22 cellular contexts compared by ENCODE assay signal in the genomic region with DNA sequence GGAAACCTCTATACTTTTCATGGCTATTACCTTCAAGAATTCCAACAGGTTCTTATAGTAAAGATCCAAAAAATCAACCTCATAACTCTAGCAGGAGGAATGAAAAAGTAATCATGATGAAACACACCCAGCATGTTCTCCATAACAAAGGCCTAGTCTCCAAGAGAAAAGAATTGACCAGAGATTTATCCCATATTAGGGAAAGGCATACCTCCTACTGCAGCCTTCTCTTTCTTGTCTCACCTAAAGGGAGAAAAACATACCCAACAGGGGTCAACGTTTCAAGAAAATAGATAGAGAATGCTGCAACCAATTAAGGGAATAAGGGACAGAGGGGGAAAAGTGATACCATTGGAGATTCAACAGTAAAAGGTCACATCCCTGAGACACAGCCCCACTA.
DNase-seq lines count a peak whose midpoint lies in the region; ATAC-seq, FAIRE-seq and TF ChIP-seq lines count a peak whose summit lies in the region.
"Had no signal": no experiment of that assay in that cellular context is flagged by ENCODE, and none has a peak within 500 bp of the region (broad histone marks: within the 10 kb centered on the region; RNA-seq: fewer than 3 reads in every experiment).

No MANE protein-coding gene starts in this region.

- H3K9me3 Mint-ChIP-seq in GM23338 (no peaks in the 10 kb centered on the region), HFFc6 (peaks cover 48% of the 10 kb centered on the region)
- H3K9me3 Mint-ChIP-seq: CD4-positive, alpha-beta T cell; CD8-positive, alpha-beta T cell had no signal

- H3K36me3 ChIP-seq in GM23338 (ENCODE audit: insufficient read depth) (no peaks in the 10 kb centered on the region), HUES64 (ENCODE audit: insufficient read depth, low read length) (no peaks in the 10 kb centered on the region), H1 (ENCODE audit: control insufficient read depth in 2 of 4, insufficient read depth in 4 of 4, low read length in 3 of 4) (no peaks in the 10 kb centered on the region), iPS-20b (ENCODE audit: insufficient read depth, low read depth, low read length) (no peaks in the 10 kb centered on the region)
- H3K36me3 ChIP-seq: BLaER1 treated with 17β-estradiol and CSF1 and Interleukin-3, amounts not matched to agents 10 nM and 100 nM had no signal

- no peak overlapping the region for H2AK5ac ChIP-seq in H1 (ENCODE audit: low read depth, low read length)

- no peak for DNase-seq in GM23338 (ENCODE audit: low spot score)
- DNase-seq in H1 (ENCODE audit: low read depth in 1 of 2, low spot score in 2 of 2), result no peak
- DNase-seq in NCI-H82 treated with DMSO at 0.1 percent for 48 hours (lab: John Stamatoyannopoulos, UW; ENCODE audit: unreplicated experiment), result no peak
- no peak for DNase-seq in HFFc6
- DNase-seq: AML-193; Caco-2; Calu3; CD4-positive, alpha-beta T cell; CD8-positive, alpha-beta T cell; DMS79 treated with DMSO at 0.1 percent for 48 hours; GF-D8 had no signal

- no peak overlapping the region for H3K4ac ChIP-seq in H1 (replicated peaks; ENCODE audit: insufficient read length, low read depth, low read length)

- no peaks in the 10 kb centered on the region for H4K20me1 ChIP-seq in GM23338 (replicated peaks; ENCODE audit: insufficient read depth)
- no peaks in the 10 kb centered on the region for H4K20me1 ChIP-seq in H1 (replicated peaks in 1 of 2; ENCODE audit: control insufficient read depth in 1 of 2, insufficient read depth in 2 of 2, low read length in 2 of 2)
- H4K20me1 ChIP-seq: BLaER1 treated with 17β-estradiol and CSF1 and Interleukin-3, amounts not matched to agents 10 nM and 100 nM had no signal

- no peak for FAIRE-seq in H1 (lab: Jason Lieb, UNC)
- FAIRE-seq: A549, D721Med, G401.6, GM12891 had no signal

- H3K36me3 Mint-ChIP-seq in GM23338 (ENCODE audit: low read depth) (no peaks in the 10 kb centered on the region), HFFc6 (ENCODE audit: low read depth) (no peaks in the 10 kb centered on the region)
- H3K36me3 Mint-ChIP-seq: CD8-positive, alpha-beta T cell had no signal

- H2BK12ac ChIP-seq in H1 (ENCODE audit: low read depth, low read length), result no peak overlapping the region; the same call in 1 of the 2 replicates

- no peak overlapping the region for H3K4me3 Mint-ChIP-seq in GM23338
- H3K4me3 Mint-ChIP-seq in HFFc6, result no peak overlapping the region
- H3K4me3 Mint-ChIP-seq: B cell; CD4-positive, alpha-beta T cell; CD8-positive, alpha-beta T cell had no signal

- no peak overlapping the region for H4K5ac ChIP-seq in H1 (ENCODE audit: insufficient read length, low read depth, low read length)

- TF ChIP-seq RAD21 in H1 (IDR thresholded peaks at IDR 0.05 in 1 of 2, conservative IDR thresholded peaks at IDR 0.05 in 1 of 2; ENCODE audit: low read depth in 2 of 2, low read length in 2 of 2), result no peak

- no peak overlapping the region for H3K23ac ChIP-seq in H1 (ENCODE audit: insufficient read length)

- no peak for TF ChIP-seq CTCF in GM23338 (conservative IDR thresholded peaks at IDR 0.05; ENCODE audit: low read depth in 2 of 2)
- no peak for TF ChIP-seq CTCF in H1 (IDR thresholded peaks at IDR 0.05; ENCODE audit: control extremely low read depth in 1 of 3, insufficient read depth in 1 of 3, low read depth in 1 of 3, low read length in 3 of 3)
- no peak for TF ChIP-seq CTCF in HFFc6 (IDR thresholded peaks at IDR 0.05)

- no peaks in the 10 kb centered on the region for H3K79me2 ChIP-seq in GM23338 (replicated peaks; ENCODE audit: insufficient read depth)
- no peaks in the 10 kb centered on the region for H3K79me2 ChIP-seq in H1 (ENCODE audit: control insufficient read depth in 1 of 2, insufficient read depth in 2 of 2, low read length in 2 of 2)

- no peak overlapping the region for H2BK20ac ChIP-seq in H1 (ENCODE audit: low read length)

- POLR2A ChIA-PET in H1 (lab: Charles Lee; ENCODE audit: partially characterized antibody), result no interaction called here

- H3K9ac ChIP-seq in HUES64 (ENCODE audit: low read depth, low read length), result no peak overlapping the region
- H3K9ac ChIP-seq in H1 (replicated peaks in 1 of 4; ENCODE audit: extremely low read depth in 1 of 4, low read depth in 3 of 4, low read length in 3 of 4), result no peak overlapping the region
- H3K9ac ChIP-seq in iPS-20b (ENCODE audit: low read depth, low read length), result peak overlapping the region; percentile 55; the same call in 1 of the 2 replicates
- H3K9ac ChIP-seq: BLaER1 treated with 17β-estradiol and CSF1 and Interleukin-3, amounts not matched to agents 10 nM and 100 nM had no signal

- H2AFZ ChIP-seq in GM23338 (no peak overlapping the region), H1 (ENCODE audit: low read length) (no peak overlapping the region)

- H3K4me2 ChIP-seq in GM23338, result no peak overlapping the region
- H3K4me2 ChIP-seq in H1 (ENCODE audit: insufficient read depth in 1 of 2, low read depth in 2 of 2, low read length in 2 of 2), result no peak overlapping the region; a peak in 1 of 4 replicates
- H3K4me2 ChIP-seq: A549; BLaER1 treated with 17β-estradiol and CSF1 and Interleukin-3, amounts not matched to agents 10 nM and 100 nM had no signal

- H3K4me3 ChIP-seq in GM23338 (no peak overlapping the region), HUES64 (ENCODE audit: low read length) (no peak overlapping the region), H1 (ENCODE audit: extremely low read depth in 1 of 4, insufficient read depth in 2 of 4, low read depth in 3 of 4, low read length in 4 of 4) (no peak overlapping the region), iPS-20b (ENCODE audit: low read length) (peak overlapping the region; percentile 23; the same call in 1 of the 2 replicates)
- H3K4me3 ChIP-seq: A549; BLaER1 treated with 17β-estradiol and CSF1 and Interleukin-3, amounts not matched to agents 10 nM and 100 nM had no signal

- no peaks in the 10 kb centered on the region for H3K27me3 Mint-ChIP-seq in GM23338 (ENCODE audit: insufficient read depth, low read depth, poor library complexity)
- H3K27me3 Mint-ChIP-seq in HFFc6 (ENCODE audit: insufficient read depth), result no peaks in the 10 kb centered on the region
- H3K27me3 Mint-ChIP-seq: B cell; CD4-positive, alpha-beta T cell had no signal

- no peaks in the 10 kb centered on the region for H3F3A ChIP-seq in GM23338 (replicated peaks; ENCODE audit: low read depth)

- no peak for TF ChIP-seq EP300 in H1 (IDR thresholded peaks at IDR 0.05; ENCODE audit: borderline replicate concordance in 1 of 2, low read depth in 2 of 2, low read length in 2 of 2)

- no peak overlapping the region for H2BK5ac ChIP-seq in H1 (ENCODE audit: low read depth, low read length)

- H4K91ac ChIP-seq in H1 (replicated peaks; ENCODE audit: insufficient read length, low read length), result no peak overlapping the region

- H3K9me3 ChIP-seq in HUES64 (ENCODE audit: insufficient read depth, low read depth, low read length), result no peaks in the 10 kb centered on the region
- H3K9me3 ChIP-seq in H1 (ENCODE audit: insufficient read depth in 2 of 2, low read depth in 1 of 2, low read length in 1 of 2), result no peaks in the 10 kb centered on the region
- no peaks in the 10 kb centered on the region for H3K9me3 ChIP-seq in iPS-20b (ENCODE audit: insufficient read depth, low read depth, low read length)
- H3K9me3 ChIP-seq: A549; BLaER1 treated with 17β-estradiol and CSF1 and Interleukin-3, amounts not matched to agents 10 nM and 100 nM; Caco-2 had no signal

- H3K56ac ChIP-seq in H1 (replicated peaks; ENCODE audit: insufficient read length, low read depth, low read length), result no peak overlapping the region

- no peak overlapping the region for H2BK15ac ChIP-seq in H1 (ENCODE audit: low read length)

- H3K9me2 ChIP-seq in GM23338 (ENCODE audit: insufficient read depth), result no peaks in the 10 kb centered on the region

- CTCF ChIA-PET in H1 (lab: Charles Lee; ENCODE audit: partially characterized antibody), result interaction anchor here (1.6 kb wide), 1 partner anchor 10 kb away, joined by 3 read pairs; no protein-coding TSS in a partner anchor

- H3K27ac ChIP-seq in GM23338 (ENCODE audit: low read depth), result no peak overlapping the region
- H3K27ac ChIP-seq in HUES64 (ENCODE audit: low read depth, low read length), result peak overlapping the region; percentile 56; the same call in 1 of the 2 replicates
- no peak overlapping the region for H3K27ac ChIP-seq in H1 (ENCODE audit: low read depth, low read length)
- peak overlapping the region; percentile 60 for H3K27ac ChIP-seq in iPS-20b (ENCODE audit: low read length)
- H3K27ac ChIP-seq: 22Rv1; A549; BLaER1 treated with 17β-estradiol and CSF1 and Interleukin-3, amounts not matched to agents 10 nM and 100 nM; C4-2B had no signal

- no peak overlapping the region for H3K14ac ChIP-seq in H1 (ENCODE audit: insufficient read length)

- H3K18ac ChIP-seq in H1 (ENCODE audit: extremely low read depth, low read length), result no peak overlapping the region

- H3K4me1 Mint-ChIP-seq in GM23338, result peaks cover 35% of the 10 kb centered on the region
- no peaks in the 10 kb centered on the region for H3K4me1 Mint-ChIP-seq in HFFc6 (ENCODE audit: low read depth)
- H3K4me1 Mint-ChIP-seq: B cell had no signal

- no peak overlapping the region for H2BK120ac ChIP-seq in H1 (replicated peaks; ENCODE audit: low read depth, low read length)

- 22% methylated on average over 1 of the region's 1 CpG for WGBS in HUES64
- 10% methylated on average over 1 of the region's 1 CpG; no CpG with 5 or more reads in 1 of the 2 experiments for WGBS in H1 (ENCODE audit: extremely low coverage in 1 of 2, insufficient coverage in 1 of 2, insufficient read length in 1 of 2, insufficient replicate concordance in 2 of 2, low coverage in 1 of 2, low lambda C conversion rate in 2 of 2, missing lambda C conversion rate in 1 of 2), 2 experiments

- no peaks in the 10 kb centered on the region for H3K79me1 ChIP-seq in H1 (ENCODE audit: low read depth, low read length)

- ATAC-seq in GM23338 (peak; percentile 74), GM18867 (IDR thresholded peaks at IDR 0.05; ENCODE audit: unreplicated experiment) (no peak)
- ATAC-seq: A549; CD8-positive, alpha-beta T cell had no signal

- H3K23me2 ChIP-seq in H1 (ENCODE audit: low read depth, low read length), result no peaks in the 10 kb centered on the region

- no peaks in the 10 kb centered on the region for H3K27me3 ChIP-seq in GM23338 (ENCODE audit: insufficient read depth)
- no peaks in the 10 kb centered on the region for H3K27me3 ChIP-seq in HUES64 (ENCODE audit: insufficient read depth, low read length)
- H3K27me3 ChIP-seq in H1 (replicated peaks in 1 of 4; ENCODE audit: control insufficient read depth in 3 of 4, extremely low read depth in 1 of 4, insufficient read depth in 3 of 4, low read length in 3 of 4), result no peaks in the 10 kb centered on the region
- H3K27me3 ChIP-seq in iPS-20b (ENCODE audit: insufficient read depth, low read length), result no peaks in the 10 kb centered on the region
- H3K27me3 ChIP-seq: BLaER1 treated with 17β-estradiol and CSF1 and Interleukin-3, amounts not matched to agents 10 nM and 100 nM had no signal

- H3K27ac Mint-ChIP-seq in GM23338 (peak overlapping the region; percentile 27; the same call in 1 of the 2 replicates), HFFc6 (no peak overlapping the region)
- H3K27ac Mint-ChIP-seq: B cell; CD4-positive, alpha-beta T cell; CD8-positive, alpha-beta T cell had no signal

- no peak for TF ChIP-seq POLR2A in H1 (IDR thresholded peaks at IDR 0.05; ENCODE audit: control extremely low read depth in 1 of 2, low read depth in 2 of 2, low read length in 2 of 2)

- H3K4me1 ChIP-seq in GM23338 (ENCODE audit: insufficient read depth), result peaks cover 28% of the 10 kb centered on the region
- H3K4me1 ChIP-seq in HUES64 (ENCODE audit: insufficient read depth, low read length), result peaks cover 19% of the 10 kb centered on the region
- peaks cover 0 to 11% (median 8%) of the 10 kb centered on the region in 4 experiments; a peak in 5 of 7 replicates for H3K4me1 ChIP-seq in H1 (replicated peaks in 1 of 4; ENCODE audit: control insufficient read depth in 3 of 4, insufficient read depth in 4 of 4, low read length in 3 of 4)
- H3K4me1 ChIP-seq in iPS-20b (ENCODE audit: insufficient read depth, low read length), result peaks cover 28% of the 10 kb centered on the region; the same call in 1 of the 2 replicates
- H3K4me1 ChIP-seq: A549; BLaER1 treated with 17β-estradiol and CSF1 and Interleukin-3, amounts not matched to agents 10 nM and 100 nM; Caco-2 had no signal

- H4K8ac ChIP-seq in H1 (ENCODE audit: extremely low read depth, insufficient read depth, low read length), result no peak overlapping the region

Comparison
In these comparisons a context has a peak if more than half of its experiments do, and no peak if none do; other contexts are left out.
1. H3K27ac ChIP-seq: peak in HUES64 (single experiment) and iPS-20b (single experiment); none in GM23338 (single experiment) and H1 (single experiment).